Comparison of ENCODE assay signal across 23 cellular contexts in the genomic region with DNA sequence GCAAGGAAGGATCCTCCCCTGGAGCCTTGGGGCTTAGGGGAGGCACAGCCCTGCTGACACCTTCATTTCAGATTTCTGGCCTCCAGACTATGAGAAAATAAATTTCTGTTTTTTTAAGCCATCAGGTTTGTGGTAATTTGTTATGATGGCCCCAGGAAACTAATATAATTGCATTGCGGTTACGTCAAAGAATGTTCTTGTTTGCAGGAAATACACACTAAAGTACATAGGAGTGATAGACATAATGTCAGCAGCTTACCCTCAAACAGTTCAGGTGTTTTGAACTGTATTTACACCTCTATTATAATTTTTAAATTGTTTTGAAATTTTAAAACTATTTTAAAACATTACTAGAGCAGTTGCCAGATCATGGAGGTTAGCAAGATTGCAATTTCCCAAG.
"Had no signal": no experiment of that assay in that cellular context is flagged by ENCODE, and none has a peak within 500 bp of the region (broad histone marks: within the 10 kb centered on the region; RNA-seq: fewer than 3 reads in every experiment).

No MANE protein-coding gene starts in this region.

- H3K36me3 ChIP-seq: SJSA1 had no signal

- H3K27me3 ChIP-seq: SJSA1 had no signal

- H3K4me3 Mint-ChIP-seq: IgD-negative memory B cell had no signal

- DNase-seq: Kasumi-1, MM.1S, NCI-H1092 treated with DMSO at 0.1 percent for 48 hours, NCI-H1436, NCI-H187, NCI-H2029, NCI-H2081 treated with DMSO at 0.1 percent for 48 hours, NCI-H2171, NCI-H226, NCI-H446, NCI-H510A, NCI-H524 treated with DMSO at 0.1 percent for 48 hours, NCI-H69, NCI-H774, Right ventricle myocardium superior, RPMI8226, SIG-M5 had no signal

- H3K27ac ChIP-seq: HL-60, KMS-11, SJSA1, SK-N-MC had no signal

- ATAC-seq: K562 had no signal

- H3K27me3 Mint-ChIP-seq: IgD-negative memory B cell had no signal

- H3K9me3 ChIP-seq: SJSA1 had no signal

- H3K4me3 ChIP-seq: K562, SJSA1, SK-N-MC had no signal

- H3K4me1 ChIP-seq: SJSA1 had no signal
